Comparison of ENCODE assay signal across 8 cellular contexts in the genomic region with DNA sequence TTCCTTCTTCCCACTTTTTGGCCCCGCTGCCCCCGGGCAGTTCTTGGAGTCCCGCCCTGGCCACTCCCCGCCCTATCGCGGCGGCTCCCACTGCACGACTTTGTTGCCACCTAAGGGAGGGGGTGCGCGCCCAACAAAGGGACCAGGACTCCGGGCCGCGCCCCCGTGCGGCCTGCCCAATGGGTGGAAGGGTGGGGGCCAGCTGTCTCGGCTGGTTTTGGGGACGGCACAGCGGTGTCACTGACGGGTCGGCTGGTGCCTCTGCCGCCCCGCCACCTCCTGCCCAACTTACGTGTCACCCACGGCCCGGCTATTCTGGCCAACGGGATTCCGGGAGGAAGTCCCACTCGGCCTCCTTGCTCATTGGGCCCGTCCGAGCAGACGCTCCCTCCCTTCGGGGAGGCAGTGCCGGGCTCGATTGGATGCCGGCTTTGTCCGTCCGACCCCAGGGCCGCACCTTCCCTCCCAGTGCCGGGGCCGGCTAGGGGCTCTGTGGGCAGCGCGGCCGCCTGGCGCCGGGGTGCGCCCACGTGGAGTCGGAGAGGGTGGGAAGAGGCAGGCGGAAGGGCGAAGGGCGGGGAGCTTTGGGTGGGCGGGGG.
A peak's percentile ranks its signal among the peaks of the same experiment; 100 is the strongest.
DNase-seq lines count a peak whose midpoint lies in the region; ATAC-seq and TF ChIP-seq lines count a peak whose summit lies in the region.

A gene with protein sequence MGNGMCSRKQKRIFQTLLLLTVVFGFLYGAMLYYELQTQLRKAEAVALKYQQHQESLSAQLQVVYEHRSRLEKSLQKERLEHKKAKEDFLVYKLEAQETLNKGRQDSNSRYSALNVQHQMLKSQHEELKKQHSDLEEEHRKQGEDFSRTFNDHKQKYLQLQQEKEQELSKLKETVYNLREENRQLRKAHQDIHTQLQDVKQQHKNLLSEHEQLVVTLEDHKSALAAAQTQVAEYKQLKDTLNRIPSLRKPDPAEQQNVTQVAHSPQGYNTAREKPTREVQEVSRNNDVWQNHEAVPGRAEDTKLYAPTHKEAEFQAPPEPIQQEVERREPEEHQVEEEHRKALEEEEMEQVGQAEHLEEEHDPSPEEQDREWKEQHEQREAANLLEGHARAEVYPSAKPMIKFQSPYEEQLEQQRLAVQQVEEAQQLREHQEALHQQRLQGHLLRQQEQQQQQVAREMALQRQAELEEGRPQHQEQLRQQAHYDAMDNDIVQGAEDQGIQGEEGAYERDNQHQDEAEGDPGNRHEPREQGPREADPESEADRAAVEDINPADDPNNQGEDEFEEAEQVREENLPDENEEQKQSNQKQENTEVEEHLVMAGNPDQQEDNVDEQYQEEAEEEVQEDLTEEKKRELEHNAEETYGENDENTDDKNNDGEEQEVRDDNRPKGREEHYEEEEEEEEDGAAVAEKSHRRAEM (minus strand): TSS at position 314 of the 599 bp plus-strand sequence. CDS start 639 bp downstream, outside the sequence.

- peak within 1 kb of the TSS; percentile 76 for H3K4me3 ChIP-seq in WI38 (ENCODE audit: low read depth, low read length)
- H3K4me3 ChIP-seq in choroid plexus epithelial cell (ENCODE audit: low read depth, low read length) = peak within 1 kb of the TSS; percentile 93

- ATAC-seq in GM18909 (IDR thresholded peaks at IDR 0.05; ENCODE audit: poor library complexity, unreplicated experiment) = peak; percentile 89
- peak; percentile 85 for ATAC-seq in HG03108 (IDR thresholded peaks at IDR 0.05; ENCODE audit: unreplicated experiment)

- DNase-seq in Ammon's horn (ENCODE audit: low spot score) (peak; percentile 98), NCI-H2196 (lab: John Stamatoyannopoulos, UW; ENCODE audit: unreplicated experiment) (peak; percentile 97), choroid plexus epithelial cell (ENCODE audit: low read depth) (peak; percentile 98), kidney glomerular epithelial cell (lab: John Stamatoyannopoulos, UW) (peak; percentile 87)
- peak; percentile 27 to 38 (median 37) for DNase-seq in stimulated activated CD4-positive, alpha-beta T cell treated with anti-CD3 and anti-CD28 coated beads, Interleukin-12 subunit alpha, Interleukin-12 subunit beta, amount 100 ng/mL, for 48 hours (ENCODE audit: low read depth in 2 of 3, low spot score in 1 of 3)

- TF ChIP-seq CTCF in WI38 (IDR thresholded peaks at IDR 0.05; ENCODE audit: low read depth, low read length) (no peak), choroid plexus epithelial cell (conservative IDR thresholded peaks at IDR 0.05; ENCODE audit: low read depth, low read length) (peak; percentile 29)

Comparison
In these comparisons a context has a peak if more than half of its experiments do, and no peak if none do; other contexts are left out.
1. Peak in every context shown above with its lines: DNase-seq, ATAC-seq and H3K4me3 ChIP-seq.
2. DNase-seq: peak in every context shown above with its lines; median percentile 98 in Ammon's horn; 98 in choroid plexus epithelial cell; 97 in NCI-H2196; 87 in kidney glomerular epithelial cell; 37 in stimulated activated CD4-positive, alpha-beta T cell treated with anti-CD3 and anti-CD28 coated beads, Interleukin-12 subunit alpha, Interleukin-12 subunit beta, amount 100 ng/mL, for 48 hours.